2 cellular contexts compared by ENCODE assay signal in the genomic region with DNA sequence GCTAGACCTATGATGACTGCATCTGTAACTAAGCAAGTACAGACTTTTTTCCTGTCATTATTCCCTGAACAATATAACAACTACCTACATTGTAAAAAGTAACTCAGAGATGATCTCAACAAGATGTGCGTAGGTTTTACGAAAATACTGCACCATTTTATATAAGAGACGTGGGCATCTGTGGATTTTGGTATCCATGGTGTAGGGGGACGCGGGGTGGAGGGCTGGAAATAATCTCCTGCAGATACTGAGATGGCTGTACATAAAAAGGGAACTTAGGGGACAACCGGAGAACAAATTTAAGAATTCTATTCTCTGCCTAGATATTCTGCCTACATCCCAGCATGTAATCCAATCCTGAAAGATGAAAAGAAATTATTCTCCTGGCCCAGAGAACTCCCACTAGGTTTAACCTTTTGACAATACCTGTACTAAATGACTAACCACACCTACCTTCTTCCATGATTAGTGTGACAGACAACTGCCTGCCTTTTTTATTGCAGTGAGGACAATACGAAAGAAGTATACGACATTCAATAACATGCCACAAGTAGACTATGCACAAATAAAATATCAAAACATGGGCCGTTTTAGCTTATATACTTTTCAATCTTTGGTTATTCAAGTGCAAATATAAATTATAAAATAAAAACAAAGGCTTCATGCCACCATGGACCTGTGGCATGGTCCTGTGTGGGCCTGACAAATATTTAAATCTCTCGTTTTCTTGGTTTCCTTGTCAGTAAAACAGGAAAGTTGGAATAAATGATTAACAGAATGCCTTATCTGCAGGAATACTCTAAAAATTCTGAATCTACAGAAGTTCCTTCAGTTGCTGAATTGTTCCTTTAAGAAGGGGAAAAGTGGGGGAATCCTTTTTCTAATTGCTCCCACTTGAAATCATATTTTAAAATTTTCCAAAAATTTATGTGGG.
TF ChIP-seq lines count a peak whose summit lies in the region.

No MANE protein-coding gene starts in this region.

TF ChIP-seq in HEK293, 187 proteins besides CTCF, POLR2A, EP300 and RAD21:
- TF ChIP-seq ZFP3 (tag by site-specific recombination; IDR thresholded peaks at IDR 0.05; ENCODE audit: low read depth) (no peak), EGR2 (tag by site-specific recombination; IDR thresholded peaks at IDR 0.05; ENCODE audit: low read depth) (peak; percentile 29; the same call in 1 of the 2 replicates)

TF ChIP-seq in WTC11, 78 proteins besides CTCF, POLR2A, EP300 and RAD21:
- TF ChIP-seq EMX1 (CRISPR knock-in tag; IDR thresholded peaks at IDR 0.05): no peak
- TF ChIP-seq, protein P1, sequence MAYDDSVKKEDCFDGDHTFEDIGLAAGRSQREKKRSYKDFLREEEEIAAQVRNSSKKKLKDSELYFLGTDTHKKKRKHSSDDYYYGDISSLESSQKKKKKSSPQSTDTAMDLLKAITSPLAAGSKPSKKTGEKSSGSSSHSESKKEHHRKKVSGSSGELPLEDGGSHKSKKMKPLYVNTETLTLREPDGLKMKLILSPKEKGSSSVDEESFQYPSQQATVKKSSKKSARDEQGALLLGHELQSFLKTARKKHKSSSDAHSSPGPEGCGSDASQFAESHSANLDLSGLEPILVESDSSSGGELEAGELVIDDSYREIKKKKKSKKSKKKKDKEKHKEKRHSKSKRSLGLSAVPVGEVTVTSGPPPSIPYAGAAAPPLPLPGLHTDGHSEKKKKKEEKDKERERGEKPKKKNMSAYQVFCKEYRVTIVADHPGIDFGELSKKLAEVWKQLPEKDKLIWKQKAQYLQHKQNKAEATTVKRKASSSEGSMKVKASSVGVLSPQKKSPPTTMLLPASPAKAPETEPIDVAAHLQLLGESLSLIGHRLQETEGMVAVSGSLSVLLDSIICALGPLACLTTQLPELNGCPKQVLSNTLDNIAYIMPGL (CRISPR knock-in tag; IDR thresholded peaks at IDR 0.05): no peak
- TF ChIP-seq ELF4 (CRISPR knock-in tag; IDR thresholded peaks at IDR 0.05; ENCODE audit: low read depth): no peak
- TF ChIP-seq MXD4 (CRISPR knock-in tag; IDR thresholded peaks at IDR 0.05; ENCODE audit: borderline replicate concordance): no peak
- TF ChIP-seq, protein P2, sequence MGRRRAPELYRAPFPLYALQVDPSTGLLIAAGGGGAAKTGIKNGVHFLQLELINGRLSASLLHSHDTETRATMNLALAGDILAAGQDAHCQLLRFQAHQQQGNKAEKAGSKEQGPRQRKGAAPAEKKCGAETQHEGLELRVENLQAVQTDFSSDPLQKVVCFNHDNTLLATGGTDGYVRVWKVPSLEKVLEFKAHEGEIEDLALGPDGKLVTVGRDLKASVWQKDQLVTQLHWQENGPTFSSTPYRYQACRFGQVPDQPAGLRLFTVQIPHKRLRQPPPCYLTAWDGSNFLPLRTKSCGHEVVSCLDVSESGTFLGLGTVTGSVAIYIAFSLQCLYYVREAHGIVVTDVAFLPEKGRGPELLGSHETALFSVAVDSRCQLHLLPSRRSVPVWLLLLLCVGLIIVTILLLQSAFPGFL (CRISPR knock-in tag; IDR thresholded peaks at IDR 0.05; ENCODE audit: borderline replicate concordance): no peak
- TF ChIP-seq HMGA2 (CRISPR knock-in tag; IDR thresholded peaks at IDR 0.05): no peak
- no peak for TF ChIP-seq JUN (CRISPR knock-in tag; IDR thresholded peaks at IDR 0.05)
- TF ChIP-seq, protein P3, sequence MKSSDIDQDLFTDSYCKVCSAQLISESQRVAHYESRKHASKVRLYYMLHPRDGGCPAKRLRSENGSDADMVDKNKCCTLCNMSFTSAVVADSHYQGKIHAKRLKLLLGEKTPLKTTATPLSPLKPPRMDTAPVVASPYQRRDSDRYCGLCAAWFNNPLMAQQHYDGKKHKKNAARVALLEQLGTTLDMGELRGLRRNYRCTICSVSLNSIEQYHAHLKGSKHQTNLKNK (CRISPR knock-in tag; IDR thresholded peaks at IDR 0.05): no peak
- TF ChIP-seq, protein P4, sequence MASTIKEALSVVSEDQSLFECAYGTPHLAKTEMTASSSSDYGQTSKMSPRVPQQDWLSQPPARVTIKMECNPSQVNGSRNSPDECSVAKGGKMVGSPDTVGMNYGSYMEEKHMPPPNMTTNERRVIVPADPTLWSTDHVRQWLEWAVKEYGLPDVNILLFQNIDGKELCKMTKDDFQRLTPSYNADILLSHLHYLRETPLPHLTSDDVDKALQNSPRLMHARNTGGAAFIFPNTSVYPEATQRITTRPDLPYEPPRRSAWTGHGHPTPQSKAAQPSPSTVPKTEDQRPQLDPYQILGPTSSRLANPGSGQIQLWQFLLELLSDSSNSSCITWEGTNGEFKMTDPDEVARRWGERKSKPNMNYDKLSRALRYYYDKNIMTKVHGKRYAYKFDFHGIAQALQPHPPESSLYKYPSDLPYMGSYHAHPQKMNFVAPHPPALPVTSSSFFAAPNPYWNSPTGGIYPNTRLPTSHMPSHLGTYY (CRISPR knock-in tag; IDR thresholded peaks at IDR 0.05): no peak
- TF ChIP-seq FOXP1 (CRISPR knock-in tag; IDR thresholded peaks at IDR 0.05; ENCODE audit: borderline replicate concordance): no peak
- no peak for TF ChIP-seq TEAD1 (CRISPR knock-in tag; IDR thresholded peaks at IDR 0.05)
- TF ChIP-seq, protein P5, sequence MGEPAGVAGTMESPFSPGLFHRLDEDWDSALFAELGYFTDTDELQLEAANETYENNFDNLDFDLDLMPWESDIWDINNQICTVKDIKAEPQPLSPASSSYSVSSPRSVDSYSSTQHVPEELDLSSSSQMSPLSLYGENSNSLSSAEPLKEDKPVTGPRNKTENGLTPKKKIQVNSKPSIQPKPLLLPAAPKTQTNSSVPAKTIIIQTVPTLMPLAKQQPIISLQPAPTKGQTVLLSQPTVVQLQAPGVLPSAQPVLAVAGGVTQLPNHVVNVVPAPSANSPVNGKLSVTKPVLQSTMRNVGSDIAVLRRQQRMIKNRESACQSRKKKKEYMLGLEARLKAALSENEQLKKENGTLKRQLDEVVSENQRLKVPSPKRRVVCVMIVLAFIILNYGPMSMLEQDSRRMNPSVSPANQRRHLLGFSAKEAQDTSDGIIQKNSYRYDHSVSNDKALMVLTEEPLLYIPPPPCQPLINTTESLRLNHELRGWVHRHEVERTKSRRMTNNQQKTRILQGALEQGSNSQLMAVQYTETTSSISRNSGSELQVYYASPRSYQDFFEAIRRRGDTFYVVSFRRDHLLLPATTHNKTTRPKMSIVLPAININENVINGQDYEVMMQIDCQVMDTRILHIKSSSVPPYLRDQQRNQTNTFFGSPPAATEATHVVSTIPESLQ (CRISPR knock-in tag; IDR thresholded peaks at IDR 0.05): no peak
